Comparison of ENCODE assay signal across 13 cellular contexts in the genomic region with DNA sequence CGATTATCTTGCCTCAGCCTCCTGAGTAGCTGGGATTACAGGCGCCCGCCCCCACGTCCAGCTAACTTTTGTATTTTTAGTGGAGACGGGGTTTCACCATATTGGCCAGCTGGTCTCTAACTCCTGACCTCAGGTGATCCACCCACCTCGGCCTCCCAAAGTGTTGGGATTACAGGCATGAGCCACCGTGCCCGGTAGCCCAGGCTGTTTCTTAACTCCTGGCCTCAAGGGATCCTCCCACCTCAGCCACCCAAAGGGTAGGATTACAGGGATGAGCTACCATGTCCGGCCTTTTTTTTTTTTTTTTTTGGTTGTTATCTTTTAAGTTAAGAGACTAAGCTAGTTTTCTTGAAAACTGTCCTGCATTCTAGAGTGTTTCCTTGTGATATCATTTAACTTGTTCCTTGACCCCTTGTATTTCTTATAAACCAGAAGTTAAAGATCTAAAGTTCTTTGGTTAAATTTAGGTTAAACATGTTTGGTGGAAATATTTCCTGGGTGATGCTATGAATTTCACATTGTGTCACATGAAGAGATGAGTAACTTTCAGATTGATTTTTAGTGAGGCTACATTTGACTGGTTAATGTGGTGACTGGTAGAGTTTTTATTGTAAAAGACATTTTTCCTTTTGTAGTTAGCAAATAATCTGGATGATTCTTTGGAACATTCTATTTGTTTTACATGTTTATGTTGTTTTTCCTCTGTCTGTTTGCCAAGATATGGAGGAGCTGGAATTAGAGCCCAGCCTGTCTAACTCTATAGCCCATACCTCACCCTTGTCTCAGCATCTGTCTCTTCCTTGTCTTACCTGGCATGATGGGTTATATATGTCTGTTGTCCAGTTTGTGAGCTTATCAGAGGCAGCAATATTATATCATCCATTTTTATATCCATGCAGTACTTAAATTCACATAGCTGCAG. TPM values are rescaled to one million over a fixed set of nuclear protein-coding genes. Genes with fewer than 3 reads are reported as not detected.
A peak's percentile ranks its signal among the peaks of the same experiment; 100 is the strongest.
DNase-seq lines count a peak whose midpoint lies in the region; ATAC-seq and TF ChIP-seq lines count a peak whose summit lies in the region.
"Had no signal": no experiment of that assay in that cellular context is flagged by ENCODE, and none has a peak within 500 bp of the region (broad histone marks: within the 10 kb centered on the region; RNA-seq: fewer than 3 reads in every experiment).

No MANE protein-coding gene starts in this region.

- H3K9me3 ChIP-seq in Loucy (ENCODE audit: insufficient read depth, low read depth, low read length) (no peaks in the 10 kb centered on the region), mammary epithelial cell (replicated peaks; ENCODE audit: insufficient read depth, low read length) (no peaks in the 10 kb centered on the region)

- no peaks in the 10 kb centered on the region for H3K27me3 ChIP-seq in Loucy (ENCODE audit: insufficient read depth, low read length, poor library complexity, severe bottlenecking)
- H3K27me3 ChIP-seq in brain microvascular endothelial cell (replicated peaks), result no peaks in the 10 kb centered on the region
- H3K27me3 ChIP-seq in mammary epithelial cell (ENCODE audit: insufficient read depth, low read length), result no peaks in the 10 kb centered on the region

- TF ChIP-seq CTCF in Loucy (conservative IDR thresholded peaks at IDR 0.05; ENCODE audit: low read length) (no peak), brain microvascular endothelial cell (IDR thresholded peaks at IDR 0.05; ENCODE audit: low read depth, low read length, missing control alignments) (no peak), mammary epithelial cell (conservative IDR thresholded peaks at IDR 0.05 in 1 of 2, IDR thresholded peaks at IDR 0.05 in 1 of 2; ENCODE audit: extremely low read depth in 1 of 2, insufficient read depth in 1 of 2, low read depth in 1 of 2, low read length in 2 of 2) (no peak), nephron progenitor cell (IDR thresholded peaks at IDR 0.05) (no peak)

- peak overlapping the region; percentile 73 to 96 for H3K27ac Mint-ChIP-seq in activated naive CD4-positive, alpha-beta T cell treated with anti-CD3 and anti-CD28 coated beads, Interleukin-2, amount 50 U/mL, for 72 hours
- peak overlapping the region in 1 of 2 donors; percentile 90 for H3K27ac Mint-ChIP-seq in stimulated activated naive CD8-positive, alpha-beta T cell treated with anti-CD3 and anti-CD28 coated beads, Interleukin-15, amount 100 ng/mL, for 72 hours
- H3K27ac Mint-ChIP-seq in nephron progenitor cell, result no peak overlapping the region
- H3K27ac Mint-ChIP-seq: stimulated activated naive B cell treated with anti-CD40 and anti-IgM and Interleukin-4, amounts not matched to agents 10 μg/mL and 1 μg/mL and 100 μg/mL, for 72 hours had no signal

- H3K4me3 ChIP-seq in Loucy (ENCODE audit: low read length, poor library complexity, severe bottlenecking) (peak overlapping the region; percentile 14), brain microvascular endothelial cell (ENCODE audit: low read depth, low read length) (no peak overlapping the region), mammary epithelial cell (replicated peaks in 1 of 3; ENCODE audit: insufficient read depth in 1 of 3, low read depth in 2 of 3, low read length in 3 of 3) (no peak overlapping the region)

- intact Hi-C loops in mammary epithelial cell (cut with micrococcal nuclease), result no loop called here

- H3K4me1 Mint-ChIP-seq in stimulated activated naive CD8-positive, alpha-beta T cell treated with anti-CD3 and anti-CD28 coated beads, Interleukin-15, amount 100 ng/mL, for 72 hours, result peaks cover 56% of the 10 kb centered on the region
- peaks cover 21% of the 10 kb centered on the region for H3K4me1 Mint-ChIP-seq in nephron progenitor cell

- H3K9me3 Mint-ChIP-seq in activated naive CD4-positive, alpha-beta T cell treated with anti-CD3 and anti-CD28 coated beads, Interleukin-2, amount 50 U/mL, for 72 hours, result no peaks in the 10 kb centered on the region
- H3K9me3 Mint-ChIP-seq in stimulated activated naive CD8-positive, alpha-beta T cell treated with anti-CD3 and anti-CD28 coated beads, Interleukin-15, amount 100 ng/mL, for 72 hours, result no peaks in the 10 kb centered on the region
- peaks cover 8% of the 10 kb centered on the region for H3K9me3 Mint-ChIP-seq in nephron progenitor cell
- H3K9me3 Mint-ChIP-seq: CD14-positive monocyte; stimulated activated naive B cell treated with anti-CD40 and anti-IgM and Interleukin-4, amounts not matched to agents 10 μg/mL and 1 μg/mL and 100 μg/mL, for 72 hours had no signal

- H3K27ac ChIP-seq in brain microvascular endothelial cell (peak overlapping the region; percentile 40), mammary epithelial cell (ENCODE audit: insufficient read depth, low read depth, low read length) (no peak overlapping the region)

- no peaks in the 10 kb centered on the region for H3K27me3 Mint-ChIP-seq in stimulated activated naive CD8-positive, alpha-beta T cell treated with anti-CD3 and anti-CD28 coated beads, Interleukin-15, amount 100 ng/mL, for 72 hours
- H3K27me3 Mint-ChIP-seq in nephron progenitor cell (ENCODE audit: low read depth, poor library complexity), result no peaks in the 10 kb centered on the region
- H3K27me3 Mint-ChIP-seq: stimulated activated naive B cell treated with anti-CD40 and anti-IgM and Interleukin-4, amounts not matched to agents 10 μg/mL and 1 μg/mL and 100 μg/mL, for 72 hours had no signal

- DNase-seq in activated naive CD4-positive, alpha-beta T cell treated with anti-CD3 and anti-CD28 coated beads, Interleukin-2, amount 50 U/mL, for 72 hours (ENCODE audit: low spot score in 2 of 2), result no peak
- no peak for DNase-seq in activated naive CD4-positive, alpha-beta T cell treated with anti-CD3 and anti-CD28 coated beads, Interleukin-2, amount 50 U/mL, for 16 hours
- DNase-seq in brain microvascular endothelial cell, result no peak
- DNase-seq in stimulated activated naive CD8-positive, alpha-beta T cell treated with anti-CD3 and anti-CD28 coated beads, Interleukin-15, amount 100 ng/mL, for 72 hours, result no peak
- no peak for DNase-seq in mammary epithelial cell
- DNase-seq in DMS153 (lab: John Stamatoyannopoulos, UW), result no peak
- no peak for DNase-seq in nephron progenitor cell
- DNase-seq: activated gamma-delta T cell; NCI-H1436; NCI-H774; stimulated activated naive B cell treated with anti-CD40 and anti-IgM and Interleukin-4, amounts not matched to agents 10 μg/mL and 1 μg/mL and 100 μg/mL, for 72 hours had no signal

- 54% methylated on average over 4 of the region's 9 CpGs for WGBS in mammary epithelial cell (ENCODE audit: low coverage, missing lambda C conversion rate)

- H3K79me2 ChIP-seq in Loucy (ENCODE audit: insufficient read depth, low read length), result peaks cover 89% of the 10 kb centered on the region
- H3K79me2 ChIP-seq in mammary epithelial cell (ENCODE audit: insufficient read depth, low read length), result peaks cover 70% of the 10 kb centered on the region

- dilution Hi-C loops in mammary epithelial cell (cut with HindIII; ENCODE audit: low sequenced_read_pairs), result no loop called here

- in situ Hi-C loops in brain microvascular endothelial cell (cut with HindIII; ENCODE audit: low pct_ligation_motif_present, low sequenced_read_pairs) (no loop called here), mammary epithelial cell (cut with MboI; ENCODE audit: low sequenced_read_pairs in 2 of 2) (no loop called here)

- H3K4me2 ChIP-seq in Loucy (ENCODE audit: low read depth, low read length, poor library complexity, severe bottlenecking), result peak overlapping the region; percentile 39
- no peak overlapping the region for H3K4me2 ChIP-seq in mammary epithelial cell (ENCODE audit: insufficient read depth, low read depth, low read length)

- CTCF ChIA-PET in mammary epithelial cell (lab: Charles Lee; ENCODE audit: low non-redundant PET), result no interaction called here

- H3K9ac ChIP-seq in Loucy (ENCODE audit: low read depth, low read length, poor library complexity, severe bottlenecking) (peak overlapping the region; percentile 0), mammary epithelial cell (ENCODE audit: insufficient read depth, low read length) (no peak overlapping the region)

- peak overlapping the region in 1 of 2 donors; percentile 60 for H3K4me3 Mint-ChIP-seq in stimulated activated naive CD8-positive, alpha-beta T cell treated with anti-CD3 and anti-CD28 coated beads, Interleukin-15, amount 100 ng/mL, for 72 hours
- no peak overlapping the region for H3K4me3 Mint-ChIP-seq in nephron progenitor cell
- H3K4me3 Mint-ChIP-seq: CD14-positive monocyte; stimulated activated naive B cell treated with anti-CD40 and anti-IgM and Interleukin-4, amounts not matched to agents 10 μg/mL and 1 μg/mL and 100 μg/mL, for 72 hours had no signal

- H3F3A ChIP-seq in Loucy (ENCODE audit: low read depth), result no peaks in the 10 kb centered on the region

- peaks cover 40% of the 10 kb centered on the region for H3K4me1 ChIP-seq in Loucy (ENCODE audit: insufficient read depth, low read length, poor library complexity, severe bottlenecking)
- peaks cover 10% of the 10 kb centered on the region for H3K4me1 ChIP-seq in mammary epithelial cell (ENCODE audit: insufficient read depth, low read length)

- peaks cover 44% of the 10 kb centered on the region for H3K36me3 ChIP-seq in Loucy (ENCODE audit: insufficient read depth, low read length)
- no peaks in the 10 kb centered on the region for H3K36me3 ChIP-seq in brain microvascular endothelial cell (replicated peaks)
- H3K36me3 ChIP-seq in mammary epithelial cell (ENCODE audit: insufficient read depth, low read length), result peaks cover 22% of the 10 kb centered on the region

- H2AFZ ChIP-seq in Loucy (ENCODE audit: low read length) (no peak overlapping the region), mammary epithelial cell (ENCODE audit: low read depth, low read length) (no peak overlapping the region)

- peaks cover 13% of the 10 kb centered on the region for H4K20me1 ChIP-seq in Loucy (ENCODE audit: insufficient read depth, low read length, poor library complexity, severe bottlenecking)
- H4K20me1 ChIP-seq in mammary epithelial cell (ENCODE audit: insufficient read depth, low read length), result no peaks in the 10 kb centered on the region

- no peaks in the 10 kb centered on the region for H3K9me2 ChIP-seq in Loucy (replicated peaks; ENCODE audit: low read depth, low read length)

- H3K36me3 Mint-ChIP-seq in activated naive CD4-positive, alpha-beta T cell treated with anti-CD3 and anti-CD28 coated beads, Interleukin-2, amount 50 U/mL, for 72 hours, result peaks cover 57 to 79% of the 10 kb centered on the region in 2 donors
- H3K36me3 Mint-ChIP-seq in nephron progenitor cell (ENCODE audit: low read depth), result peaks cover 55% of the 10 kb centered on the region

- ATAC-seq in activated naive CD4-positive, alpha-beta T cell treated with anti-CD3 and anti-CD28 coated beads, Interleukin-2, amount 50 U/mL, for 72 hours, result peak; percentile 45 to 73
- ATAC-seq in stimulated activated naive CD8-positive, alpha-beta T cell treated with anti-CD3 and anti-CD28 coated beads, Interleukin-15, amount 100 ng/mL, for 72 hours, result peak; percentile 35
- ATAC-seq: stimulated activated naive B cell treated with anti-CD40 and anti-IgM and Interleukin-4, amounts not matched to agents 10 μg/mL and 1 μg/mL and 100 μg/mL, for 72 hours had no signal

- BruUV-seq in mammary epithelial cell (replicated peaks; lab: Mats Ljungman, UMichigan), result no TSS peak

RNA-seq across cellular contexts. Expression of gene NCAPH, which starts 5.2 kb away (rescaled TPM):
- total RNA-seq in activated naive CD4-positive, alpha-beta T cell treated with anti-CD3 and anti-CD28 coated beads, Interleukin-2, amount 50 U/mL, for 72 hours, result 10 to 100 TPM; 79.1 to 88.6 TPM
- total RNA-seq in mammary epithelial cell, result 10 to 100 TPM in 1 of 2 donors, 1 to 10 TPM in 1; 1.2 to 21.1 TPM
- polyA plus RNA-seq in mammary epithelial cell, result 34.5 TPM
- 46.3 TPM for polyA minus RNA-seq in mammary epithelial cell

RNA-seq across cellular contexts. Expression of gene ITPRIPL1, which starts 15.6 kb away (rescaled TPM):
- total RNA-seq in activated naive CD4-positive, alpha-beta T cell treated with anti-CD3 and anti-CD28 coated beads, Interleukin-2, amount 50 U/mL, for 72 hours, result 10 to 100 TPM; 15.5 to 28.2 TPM
- 1 to 10 TPM in 1 of 2 donors, under 1 TPM in 1; 0.28 to 1.3 TPM for total RNA-seq in mammary epithelial cell
- 0.17 TPM for polyA plus RNA-seq in mammary epithelial cell
- polyA minus RNA-seq in mammary epithelial cell, result not detected

RNA-seq across cellular contexts. Expression of gene SNRNP200, which starts 35.4 kb away (rescaled TPM):
- 100 to 1,000 TPM; 187 to 193 TPM for total RNA-seq in activated naive CD4-positive, alpha-beta T cell treated with anti-CD3 and anti-CD28 coated beads, Interleukin-2, amount 50 U/mL, for 72 hours
- 10 to 100 TPM; 45.5 to 93.8 TPM for total RNA-seq in mammary epithelial cell
- 108 TPM for polyA plus RNA-seq in mammary epithelial cell
- polyA minus RNA-seq in mammary epithelial cell, result 191 TPM

Comparison
In these comparisons a context has a peak if more than half of its experiments do, and no peak if none do; other contexts are left out.
1. RNA of gene ITPRIPL1, which starts 15.6 kb away (total RNA-seq): 15.5 to 28.2 TPM in activated naive CD4-positive, alpha-beta T cell treated with anti-CD3 and anti-CD28 coated beads, Interleukin-2, amount 50 U/mL, for 72 hours; 0.28 to 1.3 TPM in mammary epithelial cell; every median in the first group is over 4 times any median in the second.